In the genomic region with DNA sequence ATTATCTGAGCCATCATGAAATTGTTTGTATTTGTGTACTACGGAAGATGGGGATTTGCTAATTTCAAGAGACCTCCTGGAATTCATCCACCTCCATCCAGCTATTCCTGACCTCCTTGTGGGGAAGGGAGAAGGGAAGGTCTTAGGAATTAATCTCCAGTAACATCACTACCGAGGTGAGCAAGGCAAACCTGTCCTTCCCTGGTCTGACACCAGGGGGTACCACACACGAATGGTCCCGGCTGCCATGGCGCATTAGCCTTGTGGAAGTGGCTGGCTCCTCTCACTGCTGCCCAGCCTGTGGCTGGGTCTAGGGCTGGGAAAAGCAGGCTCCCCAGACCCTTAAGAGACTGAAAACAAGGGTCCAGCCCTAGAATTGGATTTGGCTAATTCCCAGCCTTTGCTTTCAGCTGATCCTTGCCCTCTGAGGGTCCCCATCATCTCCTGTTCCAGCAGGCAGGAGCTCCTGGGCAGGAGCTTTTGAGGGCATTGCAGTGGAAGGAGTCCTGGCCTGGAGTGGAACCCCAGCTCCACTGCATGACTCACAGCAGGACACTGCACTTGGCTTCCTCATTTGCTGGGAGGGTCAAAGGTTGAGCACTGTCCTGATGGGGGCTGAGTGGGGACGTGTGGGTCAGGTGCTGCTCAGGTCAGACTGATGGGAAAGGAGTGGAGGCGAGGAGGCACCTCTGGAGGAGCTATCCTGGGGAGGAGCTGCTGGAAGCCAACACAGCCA, we compare ENCODE assay signal across 9 cellular contexts. TPM values are rescaled to one million over a fixed set of nuclear protein-coding genes. Genes with fewer than 3 reads are reported as not detected.
DNase-seq lines count a peak whose midpoint lies in the region; ATAC-seq and TF ChIP-seq lines count a peak whose summit lies in the region.
"Had no signal": no experiment of that assay in that cellular context is flagged by ENCODE, and none has a peak within 500 bp of the region (broad histone marks: within the 10 kb centered on the region; RNA-seq: fewer than 3 reads in every experiment).

No MANE protein-coding gene starts in this region.

- peaks cover 3% of the 10 kb centered on the region for H3K4me1 ChIP-seq in NT2/D1 (ENCODE audit: insufficient read depth, insufficient read length)

- no peaks in the 10 kb centered on the region for H3K36me3 ChIP-seq in NT2/D1 (ENCODE audit: insufficient read depth, insufficient read length, low read length)

- TF ChIP-seq CTCF in choroid plexus epithelial cell (conservative IDR thresholded peaks at IDR 0.05; ENCODE audit: low read depth, low read length): peak; percentile 81

- H3K4me1 Mint-ChIP-seq in activated T-cell treated with anti-CD3 and anti-CD28 coated beads, Interleukin-2, amount 50 U/mL, for 4 hours (ENCODE audit: low read depth): peaks cover 16% of the 10 kb centered on the region
- peaks cover 17 to 29% (median 22%) of the 10 kb centered on the region in 3 donors for H3K4me1 Mint-ChIP-seq in naive B cell

- H3K9me3 ChIP-seq in NT2/D1 (ENCODE audit: insufficient read depth, low read length): no peaks in the 10 kb centered on the region

- H3K9me3 Mint-ChIP-seq in activated T-cell treated with anti-CD3 and anti-CD28 coated beads, Interleukin-2, amount 50 U/mL, for 4 hours: no peaks in the 10 kb centered on the region
- H3K9me3 Mint-ChIP-seq in naive B cell: peaks cover 0 to 5% (median 0%) of the 10 kb centered on the region in 7 donors
- H3K9me3 Mint-ChIP-seq: activated naive CD4-positive, alpha-beta T cell treated with anti-CD3 and anti-CD28 coated beads, Interleukin-2, amount 50 U/mL, for 24 hours had no signal

- no peak overlapping the region for H3K4me3 ChIP-seq in NT2/D1 (ENCODE audit: insufficient read length, low read depth)
- no peak overlapping the region for H3K4me3 ChIP-seq in choroid plexus epithelial cell (ENCODE audit: low read depth, low read length)

- no peaks in the 10 kb centered on the region for H3K36me3 Mint-ChIP-seq in activated T-cell treated with anti-CD3 and anti-CD28 coated beads, Interleukin-2, amount 50 U/mL, for 4 hours (ENCODE audit: insufficient read depth)
- no peaks in the 10 kb centered on the region for H3K36me3 Mint-ChIP-seq in naive B cell
- H3K36me3 Mint-ChIP-seq: activated naive CD4-positive, alpha-beta T cell treated with anti-CD3 and anti-CD28 coated beads, Interleukin-2, amount 50 U/mL, for 24 hours had no signal

- H3K27me3 Mint-ChIP-seq in activated T-cell treated with anti-CD3 and anti-CD28 coated beads, Interleukin-2, amount 50 U/mL, for 4 hours (ENCODE audit: low read depth): no peaks in the 10 kb centered on the region
- H3K27me3 Mint-ChIP-seq in naive B cell: peaks cover 0 to 6% (median 0%) of the 10 kb centered on the region in 3 donors
- H3K27me3 Mint-ChIP-seq: activated naive CD4-positive, alpha-beta T cell treated with anti-CD3 and anti-CD28 coated beads, Interleukin-2, amount 50 U/mL, for 24 hours had no signal

- no peak overlapping the region for H3K4me3 Mint-ChIP-seq in activated T-cell treated with anti-CD3 and anti-CD28 coated beads, Interleukin-2, amount 50 U/mL, for 4 hours
- no peak overlapping the region for H3K4me3 Mint-ChIP-seq in naive B cell
- H3K4me3 Mint-ChIP-seq: activated naive CD4-positive, alpha-beta T cell treated with anti-CD3 and anti-CD28 coated beads, Interleukin-2, amount 50 U/mL, for 24 hours had no signal

- H3K27me3 ChIP-seq in NT2/D1 (ENCODE audit: insufficient read depth, insufficient read length): no peaks in the 10 kb centered on the region

- H3K9ac ChIP-seq in NT2/D1 (ENCODE audit: insufficient read length, low read depth): no peak overlapping the region

- ATAC-seq in activated T-cell treated with anti-CD3 and anti-CD28 coated beads, Interleukin-2, amount 50 U/mL, for 4 hours: no peak
- ATAC-seq in naive B cell (ENCODE audit: low read depth in 2 of 2): peak; percentile 34 to 46
- ATAC-seq in HG03378 (IDR thresholded peaks at IDR 0.05; ENCODE audit: unreplicated experiment): no peak
- ATAC-seq in HG03521 (IDR thresholded peaks at IDR 0.05; ENCODE audit: unreplicated experiment): no peak
- ATAC-seq in GM18861 (IDR thresholded peaks at IDR 0.05; ENCODE audit: unreplicated experiment): no peak

- H3K27ac Mint-ChIP-seq in naive B cell: no peak overlapping the region
- H3K27ac Mint-ChIP-seq: activated naive CD4-positive, alpha-beta T cell treated with anti-CD3 and anti-CD28 coated beads, Interleukin-2, amount 50 U/mL, for 24 hours had no signal

- peak; percentile 18 for DNase-seq in activated T-cell treated with anti-CD3 and anti-CD28 coated beads for 4 hours
- DNase-seq in activated T-cell treated with anti-CD3 and anti-CD28 coated beads, Interleukin-2, amount 50 U/mL, for 4 hours: no peak
- DNase-seq in NT2/D1 (ENCODE audit: low read depth, low spot score): peak; percentile 44
- DNase-seq in choroid plexus epithelial cell (ENCODE audit: low read depth): peak; percentile 67
- no peak for DNase-seq in naive B cell

RNA-seq across cellular contexts. Expression of a gene that starts 34.8 kb away (rescaled TPM):
- under 1 TPM; 0.42 to 0.78 (median 0.57) TPM for total RNA-seq in activated T-cell treated with anti-CD3 and anti-CD28 coated beads, Interleukin-2, amount 50 U/mL, for 4 hours
- 1 to 10 TPM in 5 of 6 donors, under 1 TPM in 1; 0.93 to 2.9 (median 1.8) TPM for polyA plus RNA-seq in naive B cell (ENCODE audit: low read depth in 6 of 6)

Comparison
In these comparisons a context has a peak if more than half of its experiments do, and no peak if none do; other contexts are left out.
1. DNase-seq: peak in activated T-cell treated with anti-CD3 and anti-CD28 coated beads for 4 hours (single experiment), NT2/D1 (single experiment) and choroid plexus epithelial cell (single experiment); none in activated T-cell treated with anti-CD3 and anti-CD28 coated beads, Interleukin-2, amount 50 U/mL, for 4 hours (single experiment) and naive B cell (single experiment).
2. ATAC-seq: peak in naive B cell (2 of 2); none in activated T-cell treated with anti-CD3 and anti-CD28 coated beads, Interleukin-2, amount 50 U/mL, for 4 hours (0 of 2), HG03378 (single experiment), HG03521 (single experiment) and GM18861 (single experiment).